8 cellular contexts compared by ENCODE assay signal in genomic region chr1:18902523-18903312, GRCh38. TPM values are rescaled to one million over a fixed set of nuclear protein-coding genes. Genes with fewer than 3 reads are reported as not detected.
A peak's percentile ranks its signal among the peaks of the same experiment; 100 is the strongest.
DNase-seq lines count a peak whose midpoint lies in the region; ATAC-seq, FAIRE-seq and TF ChIP-seq lines count a peak whose summit lies in the region.

TSS of gene ALDH4A1 (minus strand) at chr1:18902555. CDS start at chr1:18902523, 32 bp downstream.

- H3K9me3 ChIP-seq in parathyroid adenoma (ENCODE audit: control insufficient read depth, low read length) (no peaks in the 10 kb centered on the region), tibial artery (no peaks in the 10 kb centered on the region)

- H3K27me3 ChIP-seq in parathyroid adenoma (ENCODE audit: control insufficient read depth, insufficient read depth, low read length) (no peaks in the 10 kb centered on the region), tibial artery (no peaks in the 10 kb centered on the region)

- DNase-seq in GM12892 (ENCODE audit: insufficient read length), result peak; percentile 99
- DNase-seq in NCI-H1436 (lab: John Stamatoyannopoulos, UW), result peak; percentile 93
- DNase-seq in T-cell, result peak; percentile 79 to 97 (median 92)
- peak; percentile 98 for DNase-seq in amniotic epithelial cell (ENCODE audit: low read depth)
- DNase-seq in cardiac septum (ENCODE audit: low spot score), result peak; percentile 99
- DNase-seq in tibial artery, result peak; percentile 99

- no peaks in the 10 kb centered on the region for H3K79me2 ChIP-seq in parathyroid adenoma

- peak; percentile 66 for TF ChIP-seq POLR2A in GM12892 (IDR thresholded peaks at IDR 0.05; ENCODE audit: low read depth, low read length)

- peak within 1 kb of the TSS; percentile 91 for H3K4me2 ChIP-seq in parathyroid adenoma (ENCODE audit: low read length)

- CTCF ChIA-PET in T-cell (lab: Charles Lee), result interaction anchor here in 1 of 2 donors (1.0 to 1.8 kb wide), 6 partner anchors 10 to 211 kb away, joined by 3 to 14 read pairs (median 5); partner anchors contain the start of gene IFFO2

- H3K9ac ChIP-seq in parathyroid adenoma, result no peak within 1 kb of the TSS

- peak within 1 kb of the TSS; percentile 88 to 91 (median 88) for H3K4me3 Mint-ChIP-seq in T-cell

- intact Hi-C loops in cardiac septum (cut with DNase I), result loop anchor here (10.0 kb wide), 1 partner anchor 312 kb away; the partner anchor contains the start of gene UBR4
- intact Hi-C loops in tibial artery (cut with DNase I; ENCODE audit: low total_unique reads), result loop anchor here (10.0 kb wide), 1 partner anchor 332 kb away; no protein-coding TSS in a partner anchor

- FAIRE-seq in GM12892 (lab: Jason Lieb, UNC), result peak; percentile 99

- POLR2A ChIA-PET in T-cell (lab: Charles Lee), result interaction anchor here in 1 of 2 donors (0.6 to 1.0 kb wide), 3 partner anchors 14 to 300 kb away, joined by 3 to 5 read pairs (median 5); partner anchors contain the start of gene IFFO2

- H3K4me3 ChIP-seq in parathyroid adenoma (ENCODE audit: low read depth, low read length) (peak within 1 kb of the TSS; percentile 51), tibial artery (peak within 1 kb of the TSS; percentile 68 to 87)

- ATAC-seq in HG02840 (IDR thresholded peaks at IDR 0.05; ENCODE audit: low FRiP score, unreplicated experiment) (peak; percentile 87), T-cell (replicated peaks in 1 of 4) (peak; percentile 95 to 98 (median 97))

- peak within 1 kb of the TSS; percentile 65 for H2AFZ ChIP-seq in parathyroid adenoma

- no peaks in the 10 kb centered on the region for H3K36me3 ChIP-seq in parathyroid adenoma (ENCODE audit: control insufficient read depth, insufficient read depth, low read length)
- peaks cover 0 to 27% (median 5%) of the 10 kb centered on the region in 3 donors for H3K36me3 ChIP-seq in tibial artery

- H3K27ac ChIP-seq in parathyroid adenoma, result peak within 1 kb of the TSS; percentile 88
- peak within 1 kb of the TSS; percentile 88 to 90 for H3K27ac ChIP-seq in tibial artery

- H3K4me1 ChIP-seq in parathyroid adenoma (peaks cover 7% of the 10 kb centered on the region), tibial artery (peaks cover 7 to 35% (median 27%) of the 10 kb centered on the region in 4 donors)

- no peaks in the 10 kb centered on the region for H3K9me3 Mint-ChIP-seq in T-cell

- no peaks in the 10 kb centered on the region for H3K27me3 Mint-ChIP-seq in T-cell

- peak within 1 kb of the TSS; percentile 96 to 99 for H3K27ac Mint-ChIP-seq in T-cell

- H3K4me1 Mint-ChIP-seq in T-cell, result peaks cover 30 to 47% (median 36%) of the 10 kb centered on the region in 3 donors

- TF ChIP-seq CTCF in parathyroid adenoma (IDR thresholded peaks at IDR 0.05), result no peak
- peak in 1 of 2 experiments; percentile 8 for TF ChIP-seq CTCF in tibial artery (IDR thresholded peaks at IDR 0.05)

- peaks cover under 1% of the 10 kb centered on the region for H3K36me3 Mint-ChIP-seq in T-cell

RNA-seq across cellular contexts. Expression of gene ALDH4A1, which starts in this region (rescaled TPM):
- 2.8 TPM for polyA plus RNA-seq in GM12892 (2012; ENCODE audit: missing spikeins)
- total RNA-seq in T-cell, result 1 to 10 TPM in 4 of 5 donors, under 1 TPM in 1; 0.85 to 2.8 (median 2.2) TPM
- total RNA-seq in cardiac septum, result 50.3 TPM

Comparison
In these comparisons a context has a peak if more than half of its experiments do, and no peak if none do; other contexts are left out.
1. Peak in every context shown above with its lines: DNase-seq, ATAC-seq, H3K4me3 ChIP-seq and H3K27ac ChIP-seq.
2. RNA of gene ALDH4A1 (total RNA-seq): 50.3 TPM in cardiac septum (single experiment); 0.85 to 2.8 TPM in T-cell; every median in the first group is over 10 times any median in the second.